1 cellular context compared by ENCODE assay signal in the genomic region with DNA sequence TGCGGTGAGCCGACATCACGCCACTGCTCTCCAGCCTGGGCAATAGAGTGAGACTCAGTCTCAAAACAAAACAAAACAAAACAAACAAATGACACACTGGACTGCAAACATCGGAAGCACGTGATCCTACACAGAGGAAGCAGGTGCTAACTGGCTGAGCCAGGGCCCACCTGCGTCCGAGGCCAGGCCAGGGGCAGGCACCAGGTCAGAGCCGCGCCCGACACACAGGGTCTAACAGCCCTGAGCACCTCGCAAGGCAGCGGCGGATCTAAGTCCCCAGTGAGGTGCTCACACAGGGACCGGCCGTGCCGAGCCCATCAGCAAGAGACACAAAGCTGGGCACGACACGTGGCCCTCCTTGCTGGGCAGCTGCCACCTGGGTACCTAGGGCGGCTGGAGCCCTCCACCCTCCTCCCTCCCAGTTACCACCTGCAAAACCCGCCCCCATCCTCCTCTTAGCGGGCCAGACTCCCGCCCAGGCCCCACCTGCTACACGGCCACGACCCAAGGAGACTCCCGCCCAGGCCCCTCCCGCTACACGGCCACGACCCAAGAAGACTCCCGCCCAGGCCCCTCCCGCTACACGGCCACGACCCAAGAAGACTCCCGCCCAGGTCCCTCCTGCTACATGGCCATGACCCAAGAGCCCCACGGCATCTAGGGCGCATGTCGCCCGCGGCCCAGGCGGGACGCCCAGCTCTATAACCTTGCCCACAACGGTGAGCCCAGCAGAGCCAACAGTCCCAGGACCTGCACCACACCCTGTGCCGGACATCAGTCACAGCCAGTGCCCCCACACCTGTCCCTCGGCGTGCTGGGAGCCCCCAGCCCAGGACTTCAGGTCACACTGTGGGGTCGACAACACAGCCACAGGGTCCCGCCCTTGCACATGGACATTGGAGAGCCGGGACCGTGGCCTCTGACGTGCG.
TF ChIP-seq lines count a peak whose summit lies in the region.

No MANE protein-coding gene starts in this region.

TF ChIP-seq in K562, 482 proteins besides CTCF, POLR2A, EP300 and RAD21:
- TF ChIP-seq KAT2B (IDR thresholded peaks at IDR 0.05; ENCODE audit: low read depth, low read length) (no peak), KLF10 (CRISPR knock-in tag; IDR thresholded peaks at IDR 0.05) (no peak), SAFB2 (IDR thresholded peaks at IDR 0.05; ENCODE audit: borderline replicate concordance, low read depth, low read length, severe bottlenecking) (no peak), ZNF717 (CRISPR knock-in tag; IDR thresholded peaks at IDR 0.05) (no peak), EGR1 (conservative IDR thresholded peaks at IDR 0.05) (no peak), POLR2G (IDR thresholded peaks at IDR 0.05; ENCODE audit: low read depth, low read length) (peak; percentile 6; the same call in 1 of the 2 replicates), ZNF668 (CRISPR knock-in tag; IDR thresholded peaks at IDR 0.05) (no peak), ZSCAN29 (IDR thresholded peaks at IDR 0.05) (no peak), ZNF76 (CRISPR knock-in tag; IDR thresholded peaks at IDR 0.05; ENCODE audit: borderline replicate concordance) (no peak), ZNF561 (CRISPR knock-in tag; conservative IDR thresholded peaks at IDR 0.05) (no peak), E2F6 (IDR thresholded peaks at IDR 0.05; ENCODE audit: borderline replicate concordance in 1 of 2, extremely low read depth in 1 of 2, insufficient read depth in 1 of 2, insufficient read length in 1 of 2, low read depth in 1 of 2, low read length in 1 of 2, poor library complexity in 1 of 2, severe bottlenecking in 1 of 2) (peak in 1 of 2 experiments; percentile 24), JUNB (CRISPR knock-in tag; conservative IDR thresholded peaks at IDR 0.05) (no peak), RBFOX2 (IDR thresholded peaks at IDR 0.05; ENCODE audit: low read depth, low read length) (peak; percentile 15; the same call in 1 of the 2 replicates), ZC3H4 (CRISPR knock-in tag; IDR thresholded peaks at IDR 0.05; ENCODE audit: borderline replicate concordance) (no peak), MEIS2 (IDR thresholded peaks at IDR 0.05; ENCODE audit: partially characterized antibody) (no peak), SIRT6 (IDR thresholded peaks at IDR 0.05; ENCODE audit: low read depth, low read length) (no peak), PRMT5 (CRISPR knock-in tag; IDR thresholded peaks at IDR 0.05) (no peak), DPF2 (IDR thresholded peaks at IDR 0.05) (no peak), E2F1 (CRISPR knock-in tag; IDR thresholded peaks at IDR 0.05) (no peak), TCF15 (CRISPR knock-in tag; IDR thresholded peaks at IDR 0.05) (no peak), NFYB (IDR thresholded peaks at IDR 0.05; ENCODE audit: extremely low read depth, insufficient read length) (no peak), SIN3B (IDR thresholded peaks at IDR 0.05; ENCODE audit: low read depth) (no peak), TRIM28 (IDR thresholded peaks at IDR 0.05) (no peak), USF2 (CRISPR knock-in tag; IDR thresholded peaks at IDR 0.05) (no peak), TCF7 (IDR thresholded peaks at IDR 0.05; ENCODE audit: borderline replicate concordance) (no peak), ZNF134 (CRISPR knock-in tag; conservative IDR thresholded peaks at IDR 0.05) (no peak), RREB1 (CRISPR knock-in tag; IDR thresholded peaks at IDR 0.05) (no peak), ZNF398 (CRISPR knock-in tag; IDR thresholded peaks at IDR 0.05) (no peak)
- TF ChIP-seq, protein P1, sequence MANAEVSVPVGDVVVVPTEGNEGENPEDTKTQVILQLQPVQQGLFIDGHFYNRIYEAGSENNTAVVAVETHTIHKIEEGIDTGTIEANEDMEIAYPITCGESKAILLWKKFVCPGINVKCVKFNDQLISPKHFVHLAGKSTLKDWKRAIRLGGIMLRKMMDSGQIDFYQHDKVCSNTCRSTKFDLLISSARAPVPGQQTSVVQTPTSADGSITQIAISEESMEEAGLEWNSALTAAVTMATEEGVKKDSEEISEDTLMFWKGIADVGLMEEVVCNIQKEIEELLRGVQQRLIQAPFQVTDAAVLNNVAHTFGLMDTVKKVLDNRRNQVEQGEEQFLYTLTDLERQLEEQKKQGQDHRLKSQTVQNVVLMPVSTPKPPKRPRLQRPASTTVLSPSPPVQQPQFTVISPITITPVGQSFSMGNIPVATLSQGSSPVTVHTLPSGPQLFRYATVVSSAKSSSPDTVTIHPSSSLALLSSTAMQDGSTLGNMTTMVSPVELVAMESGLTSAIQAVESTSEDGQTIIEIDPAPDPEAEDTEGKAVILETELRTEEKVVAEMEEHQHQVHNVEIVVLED (CRISPR knock-in tag; IDR thresholded peaks at IDR 0.05), result no peak
- TF ChIP-seq, protein P2, sequence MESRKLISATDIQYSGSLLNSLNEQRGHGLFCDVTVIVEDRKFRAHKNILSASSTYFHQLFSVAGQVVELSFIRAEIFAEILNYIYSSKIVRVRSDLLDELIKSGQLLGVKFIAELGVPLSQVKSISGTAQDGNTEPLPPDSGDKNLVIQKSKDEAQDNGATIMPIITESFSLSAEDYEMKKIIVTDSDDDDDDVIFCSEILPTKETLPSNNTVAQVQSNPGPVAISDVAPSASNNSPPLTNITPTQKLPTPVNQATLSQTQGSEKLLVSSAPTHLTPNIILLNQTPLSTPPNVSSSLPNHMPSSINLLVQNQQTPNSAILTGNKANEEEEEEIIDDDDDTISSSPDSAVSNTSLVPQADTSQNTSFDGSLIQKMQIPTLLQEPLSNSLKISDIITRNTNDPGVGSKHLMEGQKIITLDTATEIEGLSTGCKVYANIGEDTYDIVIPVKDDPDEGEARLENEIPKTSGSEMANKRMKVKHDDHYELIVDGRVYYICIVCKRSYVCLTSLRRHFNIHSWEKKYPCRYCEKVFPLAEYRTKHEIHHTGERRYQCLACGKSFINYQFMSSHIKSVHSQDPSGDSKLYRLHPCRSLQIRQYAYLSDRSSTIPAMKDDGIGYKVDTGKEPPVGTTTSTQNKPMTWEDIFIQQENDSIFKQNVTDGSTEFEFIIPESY (CRISPR knock-in tag; IDR thresholded peaks at IDR 0.05), result peak; percentile 58; the same call in 1 of the 2 replicates
- TF ChIP-seq, protein P3, sequence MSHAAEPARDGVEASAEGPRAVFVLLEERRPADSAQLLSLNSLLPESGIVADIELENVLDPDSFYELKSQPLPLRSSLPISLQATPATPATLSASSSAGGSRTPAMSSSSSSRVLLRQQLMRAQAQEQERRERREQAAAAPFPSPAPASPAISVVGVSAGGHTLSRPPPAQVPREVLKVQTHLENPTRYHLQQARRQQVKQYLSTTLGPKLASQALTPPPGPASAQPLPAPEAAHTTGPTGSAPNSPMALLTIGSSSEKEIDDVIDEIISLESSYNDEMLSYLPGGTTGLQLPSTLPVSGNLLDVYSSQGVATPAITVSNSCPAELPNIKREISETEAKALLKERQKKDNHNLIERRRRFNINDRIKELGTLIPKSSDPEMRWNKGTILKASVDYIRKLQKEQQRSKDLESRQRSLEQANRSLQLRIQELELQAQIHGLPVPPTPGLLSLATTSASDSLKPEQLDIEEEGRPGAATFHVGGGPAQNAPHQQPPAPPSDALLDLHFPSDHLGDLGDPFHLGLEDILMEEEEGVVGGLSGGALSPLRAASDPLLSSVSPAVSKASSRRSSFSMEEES (CRISPR knock-in tag; IDR thresholded peaks at IDR 0.05), result no peak
- TF ChIP-seq, protein P4, sequence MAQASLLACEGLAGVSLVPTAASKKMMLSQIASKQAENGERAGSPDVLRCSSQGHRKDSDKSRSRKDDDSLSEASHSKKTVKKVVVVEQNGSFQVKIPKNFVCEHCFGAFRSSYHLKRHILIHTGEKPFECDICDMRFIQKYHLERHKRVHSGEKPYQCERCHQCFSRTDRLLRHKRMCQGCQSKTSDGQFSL (CRISPR knock-in tag; IDR thresholded peaks at IDR 0.05), result no peak
- TF ChIP-seq, protein P4 (tag; IDR thresholded peaks at IDR 0.05), result no peak
